Comparison of ENCODE assay signal across 1 cellular context in genomic region chr1:66925558-66925910, GRCh38.
A peak's percentile ranks its signal among the peaks of the same experiment; 100 is the strongest.
TF ChIP-seq lines count a peak whose summit lies in the region.

No MANE protein-coding gene starts in this region.

TF ChIP-seq in K562, 482 proteins besides CTCF, POLR2A, EP300 and RAD21 (continued from another document and continues in another):
- TF ChIP-seq, protein P1, sequence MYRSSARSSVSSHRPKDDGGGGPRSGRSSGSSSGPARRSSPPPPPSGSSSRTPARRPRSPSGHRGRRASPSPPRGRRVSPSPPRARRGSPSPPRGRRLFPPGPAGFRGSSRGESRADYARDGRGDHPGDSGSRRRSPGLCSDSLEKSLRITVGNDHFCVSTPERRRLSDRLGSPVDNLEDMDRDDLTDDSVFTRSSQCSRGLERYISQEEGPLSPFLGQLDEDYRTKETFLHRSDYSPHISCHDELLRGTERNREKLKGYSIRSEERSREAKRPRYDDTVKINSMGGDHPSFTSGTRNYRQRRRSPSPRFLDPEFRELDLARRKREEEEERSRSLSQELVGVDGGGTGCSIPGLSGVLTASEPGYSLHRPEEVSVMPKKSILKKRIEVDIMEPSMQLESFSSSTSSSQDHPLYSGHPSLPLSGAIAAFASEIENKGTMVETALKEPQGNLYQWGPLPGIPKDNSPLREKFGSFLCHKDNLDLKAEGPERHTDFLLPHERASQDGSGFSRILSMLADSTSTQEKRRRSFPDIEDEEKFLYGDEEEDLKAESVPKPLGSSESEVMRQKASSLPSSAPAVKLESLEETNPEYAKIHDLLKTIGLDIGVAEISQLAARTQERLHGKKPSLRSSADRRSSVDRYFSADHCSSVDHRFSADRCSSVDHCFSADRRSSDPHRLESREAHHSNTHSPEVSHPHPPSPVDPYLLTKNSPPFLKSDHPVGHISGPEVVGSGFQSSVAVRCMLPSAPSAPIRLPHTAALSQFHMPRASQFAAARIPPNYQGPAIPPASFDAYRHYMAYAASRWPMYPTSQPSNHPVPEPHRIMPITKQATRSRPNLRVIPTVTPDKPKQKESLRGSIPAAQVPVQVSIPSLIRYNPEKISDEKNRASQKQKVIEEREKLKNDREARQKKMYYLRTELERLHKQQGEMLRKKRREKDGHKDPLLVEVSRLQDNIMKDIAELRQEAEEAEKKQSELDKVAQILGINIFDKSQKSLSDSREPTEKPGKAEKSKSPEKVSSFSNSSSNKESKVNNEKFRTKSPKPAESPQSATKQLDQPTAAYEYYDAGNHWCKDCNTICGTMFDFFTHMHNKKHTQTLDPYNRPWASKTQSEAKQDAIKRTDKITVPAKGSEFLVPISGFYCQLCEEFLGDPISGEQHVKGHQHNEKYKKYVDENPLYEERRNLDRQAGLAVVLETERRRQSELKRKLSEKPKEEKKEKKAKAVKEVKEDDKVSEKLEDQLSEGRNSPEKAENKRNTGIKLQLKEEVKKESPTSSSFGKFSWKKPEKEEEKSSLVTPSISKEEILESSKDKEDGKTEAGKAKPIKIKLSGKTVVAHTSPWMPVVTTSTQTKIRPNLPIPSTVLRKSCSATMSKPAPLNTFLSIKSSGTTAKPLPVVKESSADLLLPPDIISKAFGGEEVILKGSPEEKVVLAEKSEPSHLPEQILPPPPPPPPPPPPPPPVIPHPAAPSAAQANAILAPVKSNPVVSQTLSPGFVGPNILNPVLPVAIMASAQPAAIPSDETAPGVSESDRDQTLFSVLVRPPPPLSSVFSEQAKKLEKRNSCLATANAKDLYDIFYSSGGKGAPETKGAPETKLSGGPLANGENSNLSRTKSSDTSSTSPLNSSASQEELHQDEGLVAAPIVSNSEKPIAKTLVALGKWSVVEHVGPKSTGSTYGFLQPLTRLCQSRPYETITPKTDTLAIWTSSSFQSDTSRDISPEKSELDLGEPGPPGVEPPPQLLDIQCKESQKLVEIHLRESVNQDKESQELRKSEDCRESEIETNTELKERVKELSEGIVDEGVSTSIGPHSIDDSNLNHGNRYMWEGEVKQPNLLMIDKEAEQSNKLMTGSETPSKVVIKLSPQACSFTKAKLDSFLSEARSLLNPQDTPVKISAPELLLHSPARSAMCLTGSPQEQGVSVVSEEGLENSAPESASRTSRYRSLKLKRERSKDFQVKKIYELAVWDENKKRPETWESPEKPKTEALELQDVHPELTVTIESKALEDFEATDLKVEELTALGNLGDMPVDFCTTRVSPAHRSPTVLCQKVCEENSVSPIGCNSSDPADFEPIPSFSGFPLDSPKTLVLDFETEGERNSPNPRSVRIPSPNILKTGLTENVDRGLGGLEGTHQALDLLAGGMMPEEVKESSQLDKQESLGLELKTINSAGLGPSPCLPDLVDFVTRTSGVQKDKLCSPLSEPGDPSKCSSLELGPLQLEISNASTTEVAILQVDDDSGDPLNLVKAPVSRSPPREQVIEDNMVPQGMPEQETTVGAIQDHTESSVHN (IDR thresholded peaks at IDR 0.05; ENCODE audit: borderline replicate concordance in 1 of 2, low read depth in 1 of 2), result no peak
- no peak for TF ChIP-seq ZBTB8A (IDR thresholded peaks at IDR 0.05; ENCODE audit: partially characterized antibody)
- no peak for TF ChIP-seq ZFPM2 (CRISPR knock-in tag; IDR thresholded peaks at IDR 0.05)
- no peak for TF ChIP-seq MAX (CRISPR knock-in tag; IDR thresholded peaks at IDR 0.05)
- TF ChIP-seq HDAC6 (IDR thresholded peaks at IDR 0.05; ENCODE audit: low read depth, low read length), result no peak
- no peak for TF ChIP-seq MEF2D (tag; conservative IDR thresholded peaks at IDR 0.05; ENCODE audit: low read depth)
- TF ChIP-seq ZKSCAN1 (IDR thresholded peaks at IDR 0.05; ENCODE audit: low read depth, low read length), result no peak
- no peak for TF ChIP-seq TARDBP (IDR thresholded peaks at IDR 0.05)
- peak; percentile 96 for TF ChIP-seq BCOR (IDR thresholded peaks at IDR 0.05)
- TF ChIP-seq, protein P2, sequence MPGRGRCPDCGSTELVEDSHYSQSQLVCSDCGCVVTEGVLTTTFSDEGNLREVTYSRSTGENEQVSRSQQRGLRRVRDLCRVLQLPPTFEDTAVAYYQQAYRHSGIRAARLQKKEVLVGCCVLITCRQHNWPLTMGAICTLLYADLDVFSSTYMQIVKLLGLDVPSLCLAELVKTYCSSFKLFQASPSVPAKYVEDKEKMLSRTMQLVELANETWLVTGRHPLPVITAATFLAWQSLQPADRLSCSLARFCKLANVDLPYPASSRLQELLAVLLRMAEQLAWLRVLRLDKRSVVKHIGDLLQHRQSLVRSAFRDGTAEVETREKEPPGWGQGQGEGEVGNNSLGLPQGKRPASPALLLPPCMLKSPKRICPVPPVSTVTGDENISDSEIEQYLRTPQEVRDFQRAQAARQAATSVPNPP (IDR thresholded peaks at IDR 0.05; ENCODE audit: borderline replicate concordance, insufficient read depth, insufficient read length), result no peak
- no peak for TF ChIP-seq PHF20 (IDR thresholded peaks at IDR 0.05; ENCODE audit: partially characterized antibody)
- no peak for TF ChIP-seq E2F5 (CRISPR knock-in tag; IDR thresholded peaks at IDR 0.05)
- TF ChIP-seq SAFB2 (IDR thresholded peaks at IDR 0.05; ENCODE audit: borderline replicate concordance, low read depth, low read length, severe bottlenecking), result no peak
- TF ChIP-seq MLLT1 (IDR thresholded peaks at IDR 0.05), result no peak
- TF ChIP-seq SNRNP70 (optimal IDR thresholded peaks at IDR 0.05; ENCODE audit: low read depth, low read length), result no peak
- TF ChIP-seq NFIC (IDR thresholded peaks at IDR 0.05), result peak; percentile 63
- 0 out of 2 replicates have a peak, but pooled peaks have one; percentile 39 for TF ChIP-seq ZNF197 (CRISPR knock-in tag; IDR thresholded peaks at IDR 0.05; ENCODE audit: low read depth)
- no peak for TF ChIP-seq ZNF507 (tag; conservative IDR thresholded peaks at IDR 0.05)
- no peak for TF ChIP-seq HEY1 (CRISPR knock-in tag; IDR thresholded peaks at IDR 0.05; ENCODE audit: borderline replicate concordance)
- peak; percentile 55 for TF ChIP-seq CHD4 (IDR thresholded peaks at IDR 0.05; ENCODE audit: insufficient read depth, insufficient replicate concordance, low read depth, low read length, poor library complexity, severe bottlenecking)
- no peak for TF ChIP-seq CREBBP (IDR thresholded peaks at IDR 0.05; ENCODE audit: low read depth, low read length)
- TF ChIP-seq, protein P3, sequence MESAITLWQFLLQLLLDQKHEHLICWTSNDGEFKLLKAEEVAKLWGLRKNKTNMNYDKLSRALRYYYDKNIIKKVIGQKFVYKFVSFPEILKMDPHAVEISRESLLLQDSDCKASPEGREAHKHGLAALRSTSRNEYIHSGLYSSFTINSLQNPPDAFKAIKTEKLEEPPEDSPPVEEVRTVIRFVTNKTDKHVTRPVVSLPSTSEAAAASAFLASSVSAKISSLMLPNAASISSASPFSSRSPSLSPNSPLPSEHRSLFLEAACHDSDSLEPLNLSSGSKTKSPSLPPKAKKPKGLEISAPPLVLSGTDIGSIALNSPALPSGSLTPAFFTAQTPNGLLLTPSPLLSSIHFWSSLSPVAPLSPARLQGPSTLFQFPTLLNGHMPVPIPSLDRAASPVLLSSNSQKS (CRISPR knock-in tag; IDR thresholded peaks at IDR 0.05), result no peak
- TF ChIP-seq EGR1 (conservative IDR thresholded peaks at IDR 0.05), result peak; percentile 68
- peak; percentile 90 for TF ChIP-seq ADNP (tag; IDR thresholded peaks at IDR 0.05)
- no peak for TF ChIP-seq ZNF124 (CRISPR knock-in tag; IDR thresholded peaks at IDR 0.05)
- no peak for TF ChIP-seq PHB (CRISPR knock-in tag; IDR thresholded peaks at IDR 0.05)
- TF ChIP-seq CEBPG (CRISPR knock-in tag; IDR thresholded peaks at IDR 0.05), result 0 out of 2 replicates have a peak, but pooled peaks have one; percentile 7
- TF ChIP-seq CEBPG (tag; conservative IDR thresholded peaks at IDR 0.05 in 1 of 2, IDR thresholded peaks at IDR 0.05 in 1 of 2), result no peak
- no peak for TF ChIP-seq ZNF280A (IDR thresholded peaks at IDR 0.05; ENCODE audit: low read depth, partially characterized antibody)
- no peak for TF ChIP-seq ZBTB2 (IDR thresholded peaks at IDR 0.05)
